20 cellular contexts compared by ENCODE assay signal in genomic region chr11:18379201-18379600, GRCh38. TPM values are rescaled to one million over a fixed set of nuclear protein-coding genes. Genes with fewer than 3 reads are reported as not detected.
DNase-seq lines count a peak whose midpoint lies in the region; ATAC-seq and TF ChIP-seq lines count a peak whose summit lies in the region.
"Had no signal": no experiment of that assay in that cellular context is flagged by ENCODE, and none has a peak within 500 bp of the region (broad histone marks: within the 10 kb centered on the region; RNA-seq: fewer than 3 reads in every experiment).

No MANE protein-coding gene starts in this region.

- H3K27ac ChIP-seq in CD4-positive, alpha-beta memory T cell (ENCODE audit: low read depth, low read length): no peak overlapping the region
- H3K27ac ChIP-seq in HEK293 (ENCODE audit: extremely low read depth, low read depth, low read length) (no peak overlapping the region), body of pancreas (no peak overlapping the region), heart left ventricle (no peak overlapping the region)
- H3K27ac ChIP-seq: KMS-11 had no signal

- H3K27ac Mint-ChIP-seq in CD4-positive, alpha-beta memory T cell: peak overlapping the region in 5 of 7 donors; percentile 41 to 68 (median 61)
- H3K27ac Mint-ChIP-seq in nephron progenitor cell: peak overlapping the region; percentile 68

- no peak for DNase-seq in CD4-positive, alpha-beta memory T cell
- DNase-seq in body of pancreas (peak in 3 of 4 donors; percentile 18 to 32 (median 26)), nephron progenitor cell (no peak), NCI-H1048 (lab: John Stamatoyannopoulos, UW) (no peak), H4 (ENCODE audit: low spot score) (no peak), heart left ventricle (no peak)
- DNase-seq: GF-D8, MV-4-11, NCI-H1417, NCI-H187, NCI-H2107, NCI-H748 treated with DMSO at 0.1 percent for 48 hours, RPMI8226, SIG-M5, T-helper 1 cell had no signal

- H3K4me3 ChIP-seq in CD4-positive, alpha-beta memory T cell (ENCODE audit: low read length in 2 of 2): no peak overlapping the region
- H3K4me3 ChIP-seq in HEK293 (ENCODE audit: low read depth, low read length) (no peak overlapping the region), body of pancreas (no peak overlapping the region), heart left ventricle (no peak overlapping the region)

- no peaks in the 10 kb centered on the region for H3K27me3 ChIP-seq in CD4-positive, alpha-beta memory T cell (ENCODE audit: insufficient read depth, low read length)
- H3K27me3 ChIP-seq in body of pancreas (no peaks in the 10 kb centered on the region), heart left ventricle (no peaks in the 10 kb centered on the region)

- peaks cover 13 to 15% (median 15%) of the 10 kb centered on the region in 4 donors for H3K4me1 Mint-ChIP-seq in CD4-positive, alpha-beta memory T cell
- H3K4me1 Mint-ChIP-seq in nephron progenitor cell: peaks cover 21% of the 10 kb centered on the region

- no peak for TF ChIP-seq CTCF in HEK293 (tag by site-specific recombination; IDR thresholded peaks at IDR 0.05)
- TF ChIP-seq CTCF in body of pancreas (IDR thresholded peaks at IDR 0.05): no peak
- no peak for TF ChIP-seq CTCF in nephron progenitor cell (IDR thresholded peaks at IDR 0.05)
- TF ChIP-seq CTCF in heart left ventricle (IDR thresholded peaks at IDR 0.05): no peak

- TF ChIP-seq POLR2A in body of pancreas (IDR thresholded peaks at IDR 0.05) (no peak), heart left ventricle (IDR thresholded peaks at IDR 0.05) (no peak)

- no peaks in the 10 kb centered on the region for H3K9me3 ChIP-seq in CD4-positive, alpha-beta memory T cell (ENCODE audit: control insufficient read depth in 1 of 2, low read length in 2 of 2)
- H3K9me3 ChIP-seq in HEK293 (ENCODE audit: control insufficient read depth, insufficient read depth, low read depth, low read length) (no peaks in the 10 kb centered on the region), body of pancreas (no peaks in the 10 kb centered on the region), heart left ventricle (no peaks in the 10 kb centered on the region)

- H3K27me3 Mint-ChIP-seq in CD4-positive, alpha-beta memory T cell: no peaks in the 10 kb centered on the region
- H3K27me3 Mint-ChIP-seq in nephron progenitor cell (ENCODE audit: low read depth, poor library complexity): no peaks in the 10 kb centered on the region

- intact Hi-C loops in CD4-positive, alpha-beta memory T cell (cut with micrococcal nuclease): no loop called here
- intact Hi-C loops in body of pancreas (cut with DNase I) (no loop called here), heart left ventricle (cut with DNase I) (no loop called here)

- H3K4me1 ChIP-seq in CD4-positive, alpha-beta memory T cell (ENCODE audit: insufficient read depth, low read length): peaks cover 15% of the 10 kb centered on the region
- H3K4me1 ChIP-seq in HEK293 (ENCODE audit: control insufficient read depth, insufficient read depth, low read length) (peaks cover 6% of the 10 kb centered on the region; the same call in 1 of the 2 replicates), body of pancreas (peaks cover 15% of the 10 kb centered on the region), heart left ventricle (peaks cover 0 to 17% (median 14%) of the 10 kb centered on the region in 12 donors)

- H3K36me3 ChIP-seq in CD4-positive, alpha-beta memory T cell (ENCODE audit: insufficient read depth, low read length): no peaks in the 10 kb centered on the region
- H3K36me3 ChIP-seq in HEK293 (ENCODE audit: control insufficient read depth in 2 of 2, insufficient read depth in 1 of 2, low read length in 2 of 2) (no peaks in the 10 kb centered on the region), body of pancreas (replicated peaks in 1 of 2; ENCODE audit: insufficient read depth in 1 of 2, low read depth in 2 of 2) (no peaks in the 10 kb centered on the region), heart left ventricle (no peaks in the 10 kb centered on the region)

- no peaks in the 10 kb centered on the region for H3K9me3 Mint-ChIP-seq in CD4-positive, alpha-beta memory T cell
- H3K9me3 Mint-ChIP-seq in nephron progenitor cell: no peaks in the 10 kb centered on the region
- H3K9me3 Mint-ChIP-seq: CD14-positive monocyte had no signal

- no peaks in the 10 kb centered on the region for H3K36me3 Mint-ChIP-seq in CD4-positive, alpha-beta memory T cell
- H3K36me3 Mint-ChIP-seq in nephron progenitor cell (ENCODE audit: low read depth): no peaks in the 10 kb centered on the region
- H3K36me3 Mint-ChIP-seq: CD14-positive monocyte had no signal

- CTCF ChIA-PET in CD4-positive, alpha-beta memory T cell (lab: Charles Lee; ENCODE audit: partially characterized antibody): no interaction called here
- CTCF ChIA-PET in HEK293 (lab: Yijun Ruan, JAX): interaction anchor here (0.5 kb wide), 1 partner anchor 411 kb away, joined by 3 read pairs; no protein-coding TSS in a partner anchor

- ATAC-seq in body of pancreas: no peak
- no peak for ATAC-seq in heart left ventricle
- ATAC-seq in GM18867 (IDR thresholded peaks at IDR 0.05; ENCODE audit: unreplicated experiment): no peak

- POLR2A ChIA-PET in CD4-positive, alpha-beta memory T cell (lab: Charles Lee; ENCODE audit: partially characterized antibody): no interaction called here
- POLR2A ChIA-PET in HEK293 (lab: Yijun Ruan, JAX): interaction anchor here (0.6 to 0.7 kb wide), 2 partner anchors 15 to 136 kb away, joined by 3 read pairs; partner anchors contain the start of gene LDHA

- 40 to 50% methylated on average over 2 of the region's 2 CpGs for WGBS in body of pancreas, 2 donors
- WGBS in heart left ventricle, 4 donors: 50 to 95% (median 74%) methylated on average over 2 of the region's 2 CpGs

- H3K4me3 Mint-ChIP-seq in CD4-positive, alpha-beta memory T cell: no peak overlapping the region
- no peak overlapping the region for H3K4me3 Mint-ChIP-seq in nephron progenitor cell
- H3K4me3 Mint-ChIP-seq: CD14-positive monocyte had no signal

TF ChIP-seq in HEK293, 187 proteins besides CTCF, POLR2A, EP300 and RAD21:
- TF ChIP-seq SETDB1 (IDR thresholded peaks at IDR 0.05; ENCODE audit: insufficient read length, low read length): no peak
- TF ChIP-seq ZNF600 (tag by site-specific recombination; IDR thresholded peaks at IDR 0.05): 0 out of 2 replicates have a peak, but pooled peaks have one; percentile 15
- no peak for TF ChIP-seq KLF1 (tag by site-specific recombination; IDR thresholded peaks at IDR 0.05)

RNA-seq across cellular contexts. Expression of gene LDHA, which starts 15.2 kb away (rescaled TPM):
- 100 to 1,000 TPM; 131 to 135 TPM for total RNA-seq in CD4-positive, alpha-beta memory T cell
- polyA plus RNA-seq in CD4-positive, alpha-beta memory T cell: 100 to 1,000 TPM; 556 to 720 TPM
- total RNA-seq in body of pancreas (100 to 1,000 TPM in 1 of 2 donors, 10 to 100 TPM in 1; 94.6 to 147 TPM), heart left ventricle (100 to 1,000 TPM; 191 to 688 (median 322) TPM)
- total RNA-seq in H4 (2014; rRNA removed; shearing (Covaris generic)): 1,258 and 1,608 TPM in 2 replicates
- 100 to 1,000 TPM; 212 to 961 TPM for polyA plus RNA-seq in heart left ventricle

RNA-seq across cellular contexts. Expression of gene LDHC, which starts 32.9 kb away (rescaled TPM):
- not detected for total RNA-seq in CD4-positive, alpha-beta memory T cell
- not detected for polyA plus RNA-seq in CD4-positive, alpha-beta memory T cell
- total RNA-seq in body of pancreas (not detected), heart left ventricle (1 to 10 TPM in 2 of 9 donors, not detected in 7; 1.6 to 1.9 TPM)
- total RNA-seq in H4 (2014; rRNA removed; shearing (Covaris generic)): not detected in 2 replicates
- polyA plus RNA-seq in heart left ventricle: 1 to 10 TPM in 1 of 2 donors, not detected in 1; 1.5 TPM
- total RNA-seq: A673 had no signal
- polyA plus RNA-seq: CD14-positive monocyte had no signal

RNA-seq across cellular contexts. Expression of gene GTF2H1, which starts 56.8 kb away (rescaled TPM):
- 10 to 100 TPM; 60.1 to 61.6 TPM for total RNA-seq in CD4-positive, alpha-beta memory T cell
- polyA plus RNA-seq in CD4-positive, alpha-beta memory T cell: 10 to 100 TPM; 31.8 to 41.6 TPM
- total RNA-seq in body of pancreas (10 to 100 TPM; 26.5 to 48.5 TPM), heart left ventricle (10 to 100 TPM; 19.8 to 37.2 (median 25.4) TPM)
- 80.5 and 83.3 TPM in 2 replicates for total RNA-seq in H4 (2014; rRNA removed; shearing (Covaris generic))
- 10 to 100 TPM; 11.1 to 31.2 TPM for polyA plus RNA-seq in heart left ventricle

RNA-seq across cellular contexts. Expression of gene HPS5, which starts 57.3 kb away (rescaled TPM):
- total RNA-seq in CD4-positive, alpha-beta memory T cell: 10 to 100 TPM; 22.1 to 23.7 TPM
- polyA plus RNA-seq in CD4-positive, alpha-beta memory T cell: 10 to 100 TPM; 14.2 to 15.1 TPM
- 10 to 100 TPM in 1 of 2 donors, 1 to 10 TPM in 1; 8.3 to 47.5 TPM for total RNA-seq in body of pancreas
- total RNA-seq in H4 (2014; rRNA removed; shearing (Covaris generic)): 22.5 and 28.8 TPM in 2 replicates
- total RNA-seq in heart left ventricle: 10 to 100 TPM in 7 of 9 donors, 1 to 10 TPM in 2; 6.4 to 19.3 (median 12.5) TPM
- 1 to 10 TPM; 6.1 to 9.8 TPM for polyA plus RNA-seq in heart left ventricle

Comparison
In these comparisons a context has a peak if more than half of its experiments do, and no peak if none do; other contexts are left out.
1. DNase-seq: peak in body of pancreas (3 of 4); none in CD4-positive, alpha-beta memory T cell (0 of 5), nephron progenitor cell (single experiment), NCI-H1048 (single experiment), H4 (single experiment) and heart left ventricle (0 of 5).